1 cellular context compared by ENCODE assay signal in genomic region chr14:38316922-38317321, GRCh38.
TF ChIP-seq lines count a peak whose summit lies in the region.

No MANE protein-coding gene starts in this region.

TF ChIP-seq in HepG2, 621 proteins besides CTCF, POLR2A, EP300 and RAD21 (continued from another document):
- TF ChIP-seq ZBTB40 (IDR thresholded peaks at IDR 0.05) (no peak), ZBTB40 (CRISPR knock-in tag; IDR thresholded peaks at IDR 0.05) (no peak)
